1 cellular context compared by ENCODE assay signal in the genomic region with DNA sequence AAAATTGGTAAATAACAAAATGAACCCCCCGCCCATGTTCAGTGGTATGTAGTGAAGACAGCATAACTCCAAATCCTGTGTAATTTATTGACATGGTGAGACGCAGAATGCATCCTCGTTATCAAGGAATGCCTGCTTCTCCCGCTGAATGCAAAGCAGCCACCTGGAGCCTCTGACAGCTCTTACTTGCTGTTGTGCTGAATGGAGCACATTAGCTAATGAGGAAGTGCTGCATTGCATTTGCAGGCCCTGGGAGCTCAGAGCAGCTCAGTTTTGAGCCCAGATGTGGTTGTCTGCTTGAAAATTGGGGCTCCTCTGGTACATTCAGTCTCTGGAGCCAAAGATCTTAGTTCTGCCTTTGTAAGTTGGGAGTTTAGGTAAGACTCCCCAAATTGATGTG.
TF ChIP-seq lines count a peak whose summit lies in the region.

No MANE protein-coding gene starts in this region.

TF ChIP-seq in K562, 482 proteins besides CTCF, POLR2A, EP300 and RAD21:
- TF ChIP-seq SPI1 (IDR thresholded peaks at IDR 0.05; ENCODE audit: borderline replicate concordance, low read depth, low read length) (peak; percentile 83), SMAD2 (IDR thresholded peaks at IDR 0.05; ENCODE audit: low read depth, low read length) (no peak), CREB1 (IDR thresholded peaks at IDR 0.05) (no peak), CREB1 (CRISPR knock-in tag; IDR thresholded peaks at IDR 0.05) (0 out of 2 replicates have a peak, but pooled peaks have one; percentile 32)
